Comparison of ENCODE assay signal across 19 cellular contexts in genomic region chr20:57869951-57870315, GRCh38.
DNase-seq lines count a peak whose midpoint lies in the region; ATAC-seq, FAIRE-seq and TF ChIP-seq lines count a peak whose summit lies in the region.
"Had no signal": no experiment of that assay in that cellular context is flagged by ENCODE, and none has a peak within 500 bp of the region (broad histone marks: within the 10 kb centered on the region; RNA-seq: fewer than 3 reads in every experiment).

No MANE protein-coding gene starts in this region.

- no peak overlapping the region for H3K4me3 Mint-ChIP-seq in nephron
- no peak overlapping the region for H3K4me3 Mint-ChIP-seq in type B pancreatic cell
- H3K4me3 Mint-ChIP-seq: CD8-positive, alpha-beta memory T cell had no signal

- H3K9ac ChIP-seq in trophoblast cell (ENCODE audit: low read length): no peak overlapping the region
- H3K9ac ChIP-seq: BLaER1 had no signal

- H3K9me3 ChIP-seq in trophoblast cell (ENCODE audit: insufficient read depth, low read depth, low read length): no peaks in the 10 kb centered on the region
- H3K9me3 ChIP-seq: Caco-2 had no signal

- no peak overlapping the region for H3K27ac ChIP-seq in trophoblast cell (ENCODE audit: low read depth, low read length)
- H3K27ac ChIP-seq: 22Rv1, BLaER1 had no signal

- no peak overlapping the region for H2BK120ac ChIP-seq in trophoblast cell (ENCODE audit: insufficient read depth, low read length, poor library complexity)

- H3K4me1 Mint-ChIP-seq in nephron: peaks cover 22% of the 10 kb centered on the region
- H3K4me1 Mint-ChIP-seq in type B pancreatic cell (ENCODE audit: unreplicated experiment): peaks cover 9% of the 10 kb centered on the region

- no peaks in the 10 kb centered on the region for H3K36me3 Mint-ChIP-seq in nephron (ENCODE audit: low read depth)
- H3K36me3 Mint-ChIP-seq in type B pancreatic cell: no peaks in the 10 kb centered on the region
- H3K36me3 Mint-ChIP-seq: CD8-positive, alpha-beta memory T cell had no signal

- H3K79me2 ChIP-seq in trophoblast cell (ENCODE audit: control insufficient read depth, insufficient read depth, low read length, poor library complexity): no peaks in the 10 kb centered on the region

- TF ChIP-seq CTCF in nephron (IDR thresholded peaks at IDR 0.05; ENCODE audit: unreplicated experiment in 3 of 3) (no peak), type B pancreatic cell (conservative IDR thresholded peaks at IDR 0.05) (no peak)

- H2AK5ac ChIP-seq in trophoblast cell (ENCODE audit: low read length): no peak overlapping the region

- no CpG with 5 or more reads among the region's 9 CpGs for WGBS in trophoblast cell (ENCODE audit: extremely low coverage, insufficient coverage, insufficient read length)

- H3K79me1 ChIP-seq in trophoblast cell (ENCODE audit: low read length): no peaks in the 10 kb centered on the region

- no peak overlapping the region for H3K14ac ChIP-seq in trophoblast cell (ENCODE audit: low read length)

- H3K4me1 ChIP-seq in trophoblast cell (ENCODE audit: control insufficient read depth in 1 of 2, insufficient read depth in 2 of 2, low read length in 2 of 2): no peaks in the 10 kb centered on the region
- H3K4me1 ChIP-seq: Caco-2 had no signal

- H2AFZ ChIP-seq in trophoblast cell (ENCODE audit: insufficient read depth, low read length, poor library complexity): no peak overlapping the region

- no peak overlapping the region for H2BK12ac ChIP-seq in trophoblast cell (ENCODE audit: low read length)

- H3K23ac ChIP-seq in trophoblast cell (ENCODE audit: low read length): no peak overlapping the region

- H4K8ac ChIP-seq in trophoblast cell (ENCODE audit: low read depth, low read length): no peak overlapping the region

- peak; percentile 32 for DNase-seq in activated CD8-positive, alpha-beta memory T cell treated with anti-CD3 and anti-CD28 coated beads for 24 hours
- no peak for DNase-seq in activated CD8-positive, alpha-beta memory T cell treated with anti-CD3 and anti-CD28 coated beads, Interleukin-2, amount 50 U/mL, for 48 hours
- DNase-seq in HTR-8/SVneo (ENCODE audit: insufficient read length, low spot score): no peak
- peak; percentile 57 for DNase-seq in type B pancreatic cell (ENCODE audit: extremely low spot score, unreplicated experiment)
- DNase-seq in 8988T: no peak
- DNase-seq in trophoblast cell: no peak
- DNase-seq: AML-193; CD8-positive, alpha-beta memory T cell; DND-41; GDM1; GOT3; HCEC 1CT; IMR-90 had no signal

- H3K9me3 Mint-ChIP-seq in nephron (no peaks in the 10 kb centered on the region), type B pancreatic cell (no peaks in the 10 kb centered on the region)
- H3K9me3 Mint-ChIP-seq: CD8-positive, alpha-beta memory T cell had no signal

- peak; percentile 85 for FAIRE-seq in HTR-8/SVneo (lab: Jason Lieb, UNC)
- FAIRE-seq: GM12892 had no signal

- H2BK5ac ChIP-seq in trophoblast cell (ENCODE audit: low read depth, low read length, poor library complexity): no peak overlapping the region

- no peak overlapping the region for H3K18ac ChIP-seq in trophoblast cell (ENCODE audit: low read length)

- peak overlapping the region in 2 of 3 experiments; percentile 68 to 80 for H3K27ac Mint-ChIP-seq in nephron
- H3K27ac Mint-ChIP-seq in type B pancreatic cell: no peak overlapping the region

- no peak for ATAC-seq in HG02870 (IDR thresholded peaks at IDR 0.05; ENCODE audit: unreplicated experiment)

- no peaks in the 10 kb centered on the region for H3K27me3 ChIP-seq in trophoblast cell (ENCODE audit: insufficient read depth, low read length)
- H3K27me3 ChIP-seq: BLaER1 had no signal

- peaks cover 7% of the 10 kb centered on the region for H3K27me3 Mint-ChIP-seq in nephron (ENCODE audit: low read depth)
- peaks cover 22% of the 10 kb centered on the region for H3K27me3 Mint-ChIP-seq in type B pancreatic cell

- H3K36me3 ChIP-seq in trophoblast cell (ENCODE audit: control insufficient read depth in 1 of 2, insufficient read depth in 2 of 2, low read length in 2 of 2): no peaks in the 10 kb centered on the region
- H3K36me3 ChIP-seq: BLaER1 had no signal

- no peak overlapping the region for H3K4me3 ChIP-seq in trophoblast cell (ENCODE audit: low read depth, low read length)
- H3K4me3 ChIP-seq: BLaER1 had no signal

- no peak overlapping the region for H4K91ac ChIP-seq in trophoblast cell (ENCODE audit: low read depth, low read length)

- H4K12ac ChIP-seq in trophoblast cell (ENCODE audit: low read depth, low read length): no peak overlapping the region

- H3K4me2 ChIP-seq in trophoblast cell (ENCODE audit: low read length): no peak overlapping the region
- H3K4me2 ChIP-seq: BLaER1 had no signal

- no peak overlapping the region for H3K4ac ChIP-seq in trophoblast cell (ENCODE audit: low read depth, low read length)

Comparison
In these comparisons a context has a peak if more than half of its experiments do, and no peak if none do; other contexts are left out.
1. DNase-seq: peak in activated CD8-positive, alpha-beta memory T cell treated with anti-CD3 and anti-CD28 coated beads for 24 hours (single experiment) and type B pancreatic cell (single experiment); none in activated CD8-positive, alpha-beta memory T cell treated with anti-CD3 and anti-CD28 coated beads, Interleukin-2, amount 50 U/mL, for 48 hours (single experiment), HTR-8/SVneo (single experiment), 8988T (single experiment) and trophoblast cell (0 of 2).